Comparison of ENCODE assay signal across 10 cellular contexts in the genomic region with DNA sequence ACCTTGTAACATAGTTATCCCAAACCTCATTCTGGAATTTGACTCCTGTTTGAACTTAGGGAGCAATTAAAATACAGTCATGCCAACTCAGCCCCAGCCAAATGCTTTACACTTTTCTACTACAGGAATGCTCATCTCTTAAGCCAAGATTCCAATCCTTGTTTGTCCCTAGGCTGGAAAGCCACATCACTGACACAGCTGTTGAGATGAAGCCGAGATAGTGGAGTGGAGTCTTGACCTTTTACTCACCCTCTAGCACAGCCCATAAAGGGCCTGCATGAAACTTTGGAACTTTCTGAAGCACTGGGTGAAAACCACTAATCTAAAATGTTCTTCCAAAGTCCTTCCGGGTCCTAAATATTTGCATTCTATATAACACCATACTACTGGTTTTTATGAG.
DNase-seq lines count a peak whose midpoint lies in the region; TF ChIP-seq lines count a peak whose summit lies in the region.
"Had no signal": no experiment of that assay in that cellular context is flagged by ENCODE, and none has a peak within 500 bp of the region (broad histone marks: within the 10 kb centered on the region; RNA-seq: fewer than 3 reads in every experiment).

No MANE protein-coding gene starts in this region.

- TF ChIP-seq CTCF in fibroblast of pulmonary artery (IDR thresholded peaks at IDR 0.05; ENCODE audit: low read length, missing control alignments) = no peak

- DNase-seq in EH (ENCODE audit: low read depth) = peak; percentile 65
- peak; percentile 1 for DNase-seq in OCI-M1 (lab: John Stamatoyannopoulos, UW)
- peak; percentile 42 for DNase-seq in fibroblast of pulmonary artery (ENCODE audit: low read depth)
- DNase-seq in non-pigmented ciliary epithelial cell (ENCODE audit: low read depth) = peak; percentile 81
- no peak for DNase-seq in HuH-7 (ENCODE audit: low spot score)
- DNase-seq in DMS79 (lab: John Stamatoyannopoulos, UW) = no peak
- no peak for DNase-seq in GM19240 (ENCODE audit: insufficient read length, low spot score)
- DNase-seq in activated gamma-delta T cell (lab: John Stamatoyannopoulos, UW) = no peak
- DNase-seq: activated T-cell treated with anti-CD3 and anti-CD28 coated beads for 4 hours; naive thymus-derived CD8-positive, alpha-beta T cell had no signal

- H3K4me3 ChIP-seq in fibroblast of pulmonary artery (replicated peaks; ENCODE audit: low read depth, low read length) = no peak overlapping the region

Comparison
In these comparisons a context has a peak if more than half of its experiments do, and no peak if none do; other contexts are left out.
1. DNase-seq: peak in EH (single experiment), OCI-M1 (single experiment), fibroblast of pulmonary artery (single experiment) and non-pigmented ciliary epithelial cell (single experiment); none in HuH-7 (single experiment), DMS79 (single experiment), GM19240 (single experiment) and activated gamma-delta T cell (single experiment).